Comparison of ENCODE assay signal across 2 cellular contexts in genomic region chr1:202141468-202141867, GRCh38.
TF ChIP-seq lines count a peak whose summit lies in the region.

No MANE protein-coding gene starts in this region.

TF ChIP-seq in HEK293, 187 proteins besides CTCF, POLR2A, EP300 and RAD21:
- TF ChIP-seq ZNF362 (tag by site-specific recombination; IDR thresholded peaks at IDR 0.05): 0 out of 2 replicates have a peak, but pooled peaks have one; percentile 22
- TF ChIP-seq, protein P1, sequence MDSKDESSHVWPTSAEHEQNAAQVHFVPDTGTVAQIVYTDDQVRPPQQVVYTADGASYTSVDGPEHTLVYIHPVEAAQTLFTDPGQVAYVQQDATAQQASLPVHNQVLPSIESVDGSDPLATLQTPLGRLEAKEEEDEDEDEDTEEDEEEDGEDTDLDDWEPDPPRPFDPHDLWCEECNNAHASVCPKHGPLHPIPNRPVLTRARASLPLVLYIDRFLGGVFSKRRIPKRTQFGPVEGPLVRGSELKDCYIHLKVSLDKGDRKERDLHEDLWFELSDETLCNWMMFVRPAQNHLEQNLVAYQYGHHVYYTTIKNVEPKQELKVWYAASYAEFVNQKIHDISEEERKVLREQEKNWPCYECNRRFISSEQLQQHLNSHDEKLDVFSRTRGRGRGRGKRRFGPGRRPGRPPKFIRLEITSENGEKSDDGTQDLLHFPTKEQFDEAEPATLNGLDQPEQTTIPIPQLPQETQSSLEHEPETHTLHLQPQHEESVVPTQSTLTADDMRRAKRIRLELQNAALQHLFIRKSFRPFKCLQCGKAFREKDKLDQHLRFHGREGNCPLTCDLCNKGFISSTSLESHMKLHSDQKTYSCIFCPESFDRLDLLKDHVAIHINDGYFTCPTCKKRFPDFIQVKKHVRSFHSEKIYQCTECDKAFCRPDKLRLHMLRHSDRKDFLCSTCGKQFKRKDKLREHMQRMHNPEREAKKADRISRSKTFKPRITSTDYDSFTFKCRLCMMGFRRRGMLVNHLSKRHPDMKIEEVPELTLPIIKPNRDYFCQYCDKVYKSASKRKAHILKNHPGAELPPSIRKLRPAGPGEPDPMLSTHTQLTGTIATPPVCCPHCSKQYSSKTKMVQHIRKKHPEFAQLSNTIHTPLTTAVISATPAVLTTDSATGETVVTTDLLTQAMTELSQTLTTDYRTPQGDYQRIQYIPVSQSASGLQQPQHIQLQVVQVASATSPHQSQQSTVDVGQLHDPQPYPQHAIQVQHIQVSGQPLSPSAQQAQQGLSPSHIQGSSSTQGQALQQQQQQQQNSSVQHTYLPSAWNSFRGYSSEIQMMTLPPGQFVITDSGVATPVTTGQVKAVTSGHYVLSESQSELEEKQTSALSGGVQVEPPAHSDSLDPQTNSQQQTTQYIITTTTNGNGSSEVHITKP (tag by site-specific recombination; IDR thresholded peaks at IDR 0.05): peak; percentile 52

TF ChIP-seq in K562, 482 proteins besides CTCF, POLR2A, EP300 and RAD21:
- TF ChIP-seq, protein P1 (IDR thresholded peaks at IDR 0.05; ENCODE audit: partially characterized antibody): peak; percentile 54
